In the genomic region with DNA sequence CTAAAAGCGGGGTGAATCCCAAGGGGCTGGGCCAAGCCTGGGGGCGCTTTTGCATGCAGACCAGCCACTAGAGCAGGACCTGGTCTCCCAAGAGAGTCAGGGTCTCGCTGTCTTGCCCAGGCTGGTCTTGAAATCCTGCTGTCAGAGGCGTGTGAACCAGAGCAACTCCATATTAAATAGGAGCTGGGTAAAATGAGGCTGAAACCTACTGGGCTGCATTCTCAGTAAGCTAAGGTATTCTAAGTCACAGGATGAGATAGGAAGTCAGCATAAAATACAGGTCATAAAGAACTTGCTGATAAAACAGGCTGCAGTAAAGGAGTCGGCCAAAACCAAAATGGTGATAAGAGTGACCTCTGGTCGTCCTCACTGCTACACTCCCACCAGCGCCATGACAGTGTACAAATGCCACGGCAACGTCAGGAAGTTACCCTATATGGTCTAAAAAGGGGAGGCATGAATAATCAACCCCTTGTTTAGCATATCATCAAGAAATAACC, we compare ENCODE assay signal across 16 cellular contexts. TPM values are rescaled to one million over a fixed set of nuclear protein-coding genes. Genes with fewer than 3 reads are reported as not detected.
DNase-seq lines count a peak whose midpoint lies in the region; ATAC-seq, FAIRE-seq and TF ChIP-seq lines count a peak whose summit lies in the region.
"Had no signal": no experiment of that assay in that cellular context is flagged by ENCODE, and none has a peak within 500 bp of the region (broad histone marks: within the 10 kb centered on the region; RNA-seq: fewer than 3 reads in every experiment).

No MANE protein-coding gene starts in this region.

- POLR2A ChIA-PET in GM12878 (lab: Charles Lee), result no interaction called here

- no peak overlapping the region for H3K9ac ChIP-seq in GM23248
- H3K9ac ChIP-seq in MM.1S (ENCODE audit: low read length), result no peak overlapping the region
- H3K9ac ChIP-seq in GM12878 (ENCODE audit: control insufficient read depth, insufficient read depth, low read length), result no peak overlapping the region

- no peak for TF ChIP-seq POLR2A in GM12878 (IDR thresholded peaks at IDR 0.05; ENCODE audit: low read depth, low read length)

- no peak overlapping the region for H3K4me3 ChIP-seq in GM23248
- H3K4me3 ChIP-seq in MM.1S (ENCODE audit: low read length), result no peak overlapping the region; the same call in 1 of the 2 replicates
- no peak overlapping the region for H3K4me3 ChIP-seq in GM12878
- H3K4me3 ChIP-seq: SJSA1 had no signal

- RAD21 ChIA-PET in GM12878 (lab: Charles Lee; ENCODE audit: unreplicated experiment), result interaction anchor here (1.0 to 3.0 kb wide), 3 partner anchors 193 to 428 kb away, joined by 3 to 32 read pairs (median 5); no protein-coding TSS in a partner anchor

- TF ChIP-seq EP300 in GM12878 (IDR thresholded peaks at IDR 0.05; ENCODE audit: borderline replicate concordance in 1 of 2, control insufficient read depth in 1 of 2, low read depth in 2 of 2, low read length in 2 of 2), result no peak

- no peak overlapping the region for H3K4me3 Mint-ChIP-seq in nephron progenitor cell
- no peak overlapping the region for H3K4me3 Mint-ChIP-seq in stimulated activated naive CD8-positive, alpha-beta T cell treated with anti-CD3 and anti-CD28 coated beads, Interleukin-15, amount 100 ng/mL, for 72 hours
- H3K4me3 Mint-ChIP-seq: natural killer cell; stimulated activated naive B cell treated with anti-CD40 and anti-IgM and Interleukin-4, amounts not matched to agents 10 μg/mL and 1 μg/mL and 100 μg/mL, for 72 hours had no signal

- peak overlapping the region; percentile 40 for H3K27ac Mint-ChIP-seq in nephron progenitor cell
- no peak overlapping the region for H3K27ac Mint-ChIP-seq in stimulated activated naive CD8-positive, alpha-beta T cell treated with anti-CD3 and anti-CD28 coated beads, Interleukin-15, amount 100 ng/mL, for 72 hours
- H3K27ac Mint-ChIP-seq: natural killer cell; stimulated activated naive B cell treated with anti-CD40 and anti-IgM and Interleukin-4, amounts not matched to agents 10 μg/mL and 1 μg/mL and 100 μg/mL, for 72 hours had no signal

- FAIRE-seq in GM12878 (lab: Jason Lieb, UNC), result no peak

- H3K36me3 ChIP-seq in GM23248 (ENCODE audit: low read depth), result no peaks in the 10 kb centered on the region
- H3K36me3 ChIP-seq in MM.1S (replicated peaks; ENCODE audit: insufficient read depth, low read length), result no peaks in the 10 kb centered on the region
- no peaks in the 10 kb centered on the region for H3K36me3 ChIP-seq in GM12878 (ENCODE audit: control insufficient read depth in 2 of 2, insufficient read depth in 2 of 2, low read length in 1 of 2)
- H3K36me3 ChIP-seq: SJSA1 had no signal

- intact Hi-C loops in GM12878 (cut with micrococcal nuclease; ENCODE audit: unreplicated experiment), result no loop called here

- BruUV-seq in GM12878 (replicated peaks; lab: Mats Ljungman, UMichigan), result no TSS peak

- peaks cover 4% of the 10 kb centered on the region for H3K9me3 Mint-ChIP-seq in nephron progenitor cell
- no peaks in the 10 kb centered on the region for H3K9me3 Mint-ChIP-seq in stimulated activated naive CD8-positive, alpha-beta T cell treated with anti-CD3 and anti-CD28 coated beads, Interleukin-15, amount 100 ng/mL, for 72 hours
- H3K9me3 Mint-ChIP-seq: natural killer cell; stimulated activated naive B cell treated with anti-CD40 and anti-IgM and Interleukin-4, amounts not matched to agents 10 μg/mL and 1 μg/mL and 100 μg/mL, for 72 hours had no signal

- H3K27me3 ChIP-seq in GM23248 (replicated peaks; ENCODE audit: insufficient read depth) (no peaks in the 10 kb centered on the region), MM.1S (replicated peaks; ENCODE audit: insufficient read depth, low read length) (no peaks in the 10 kb centered on the region), GM12878 (replicated peaks in 1 of 2; ENCODE audit: control insufficient read depth in 2 of 2, insufficient read depth in 2 of 2, low read length in 1 of 2) (no peaks in the 10 kb centered on the region)
- H3K27me3 ChIP-seq: SJSA1 had no signal

- H3K36me3 Mint-ChIP-seq in nephron progenitor cell (ENCODE audit: low read depth), result no peaks in the 10 kb centered on the region
- H3K36me3 Mint-ChIP-seq: natural killer cell; stimulated activated naive B cell treated with anti-CD40 and anti-IgM and Interleukin-4, amounts not matched to agents 10 μg/mL and 1 μg/mL and 100 μg/mL, for 72 hours had no signal

- SMC1A ChIA-PET in GM12878 (lab: Charles Lee; ENCODE audit: uncharacterized antibody, unreplicated experiment), result interaction anchor here (1.9 to 2.9 kb wide), 3 partner anchors 41 to 393 kb away, joined by 5 to 23 read pairs (median 17); no protein-coding TSS in a partner anchor

- peaks cover 3% of the 10 kb centered on the region for H3K27me3 Mint-ChIP-seq in nephron progenitor cell (ENCODE audit: low read depth, poor library complexity)
- H3K27me3 Mint-ChIP-seq in stimulated activated naive CD8-positive, alpha-beta T cell treated with anti-CD3 and anti-CD28 coated beads, Interleukin-15, amount 100 ng/mL, for 72 hours, result peaks cover 8% of the 10 kb centered on the region

- in situ Hi-C loops in GM23248 (cut with MboI), result no loop called here
- in situ Hi-C loops in GM12878 (cut with MboI), result loop anchor here (5.0 kb wide), 1 partner anchor 390 kb away; no protein-coding TSS in a partner anchor

- peak overlapping the region; percentile 1; the same call in 1 of the 2 replicates for H2AFZ ChIP-seq in GM23248
- H2AFZ ChIP-seq in MM.1S (ENCODE audit: low read length), result peak overlapping the region; percentile 42
- H2AFZ ChIP-seq in GM12878 (ENCODE audit: control insufficient read depth, low read depth, low read length), result peak overlapping the region; percentile 59; the same call in 1 of the 2 replicates

- H3K4me2 ChIP-seq in GM23248 (ENCODE audit: unreplicated experiment) (peak overlapping the region; percentile 50), MM.1S (ENCODE audit: low read depth, low read length) (peak overlapping the region; percentile 32; the same call in 1 of the 2 replicates), GM12878 (ENCODE audit: control insufficient read depth, insufficient read depth) (no peak overlapping the region; the same call in 1 of the 2 replicates)

- CTCF ChIA-PET in GM12878 (lab: Yijun Ruan, JAX), result interaction anchor here (14.5 kb wide), 1 partner anchor 392 kb away, joined by 520 read pairs; no protein-coding TSS in a partner anchor

- WGBS in GM23248 (ENCODE audit: low coverage in 1 of 2, low lambda C conversion rate in 2 of 2, missing lambda C conversion rate in 2 of 2), 2 experiments, result 43 to 46% methylated on average over 9 of the region's 9 CpGs
- WGBS in GM12878 (ENCODE audit: insufficient coverage, insufficient replicate concordance, low lambda C conversion rate, missing lambda C conversion rate), result 23% methylated on average over 9 of the region's 9 CpGs

- TF ChIP-seq CTCF in MM.1S (IDR thresholded peaks at IDR 0.05; ENCODE audit: low read length) (no peak), GM12878 (IDR thresholded peaks at IDR 0.05 in 2 of 3, conservative IDR thresholded peaks at IDR 0.05 in 1 of 3; ENCODE audit: control insufficient read depth in 2 of 3, extremely low read depth in 1 of 3, insufficient read depth in 1 of 3, low read depth in 3 of 3, low read length in 3 of 3) (no peak), nephron progenitor cell (IDR thresholded peaks at IDR 0.05) (no peak)

- H3K4me1 Mint-ChIP-seq in nephron progenitor cell, result peaks cover 45% of the 10 kb centered on the region
- H3K4me1 Mint-ChIP-seq in stimulated activated naive CD8-positive, alpha-beta T cell treated with anti-CD3 and anti-CD28 coated beads, Interleukin-15, amount 100 ng/mL, for 72 hours, result peaks cover 7% of the 10 kb centered on the region
- H3K4me1 Mint-ChIP-seq: natural killer cell had no signal

- no peaks in the 10 kb centered on the region for H4K20me1 ChIP-seq in GM23248 (ENCODE audit: insufficient read depth)
- no peaks in the 10 kb centered on the region for H4K20me1 ChIP-seq in MM.1S (ENCODE audit: insufficient read depth, low read length)
- no peaks in the 10 kb centered on the region for H4K20me1 ChIP-seq in GM12878 (ENCODE audit: control insufficient read depth, insufficient read depth)

- H3K9me2 ChIP-seq in GM23248 (ENCODE audit: insufficient read depth), result no peaks in the 10 kb centered on the region
- H3K9me2 ChIP-seq in MM.1S (replicated peaks; ENCODE audit: insufficient read depth, low read length), result no peaks in the 10 kb centered on the region

- peaks cover 56% of the 10 kb centered on the region for H3F3A ChIP-seq in GM23248 (ENCODE audit: insufficient read depth)
- H3F3A ChIP-seq in MM.1S (ENCODE audit: insufficient read depth, low read length), result no peaks in the 10 kb centered on the region

- H3K27ac ChIP-seq in GM23248, result peak overlapping the region; percentile 42; the same call in 1 of the 2 replicates
- H3K27ac ChIP-seq in MM.1S (ENCODE audit: low read length), result no peak overlapping the region
- no peak overlapping the region for H3K27ac ChIP-seq in GM12878 (ENCODE audit: control insufficient read depth, insufficient read depth)
- H3K27ac ChIP-seq: SJSA1 had no signal

- DNase-seq in GM23248 (no peak), MM.1S (no peak), GM12878 (ENCODE audit: low read depth, low spot score) (no peak), nephron progenitor cell (no peak), glomerular visceral epithelial cell (ENCODE audit: extremely low spot score) (no peak)
- DNase-seq in stimulated activated naive CD8-positive, alpha-beta T cell treated with anti-CD3 and anti-CD28 coated beads, Interleukin-15, amount 100 ng/mL, for 72 hours, result no peak
- no peak for DNase-seq in stimulated activated CD4-positive, alpha-beta T cell treated with anti-CD3 and anti-CD28 coated beads, Interleukin-4, amount 100 ng/mL, for 1 hour
- DNase-seq: activated naive CD4-positive, alpha-beta T cell treated with anti-CD3 and anti-CD28 coated beads, Interleukin-2, amount 50 U/mL, for 16 hours; kidney glomerular epithelial cell; natural killer cell; NCI-H1930; NCI-H774; retina; stimulated activated naive B cell treated with anti-CD40 and anti-IgM and Interleukin-4, amounts not matched to agents 10 μg/mL and 1 μg/mL and 100 μg/mL, for 72 hours had no signal

- no peaks in the 10 kb centered on the region for H3K79me2 ChIP-seq in GM23248 (ENCODE audit: insufficient read depth)
- H3K79me2 ChIP-seq in MM.1S (ENCODE audit: low read length), result no peaks in the 10 kb centered on the region
- H3K79me2 ChIP-seq in GM12878 (ENCODE audit: control insufficient read depth, insufficient read depth, low read length), result no peaks in the 10 kb centered on the region

- peaks cover 60% of the 10 kb centered on the region for H3K4me1 ChIP-seq in GM23248 (ENCODE audit: insufficient read depth)
- H3K4me1 ChIP-seq in MM.1S (ENCODE audit: low read length), result peaks cover 11% of the 10 kb centered on the region; the same call in 1 of the 2 replicates
- peaks cover 7% of the 10 kb centered on the region; the same call in 1 of the 2 replicates for H3K4me1 ChIP-seq in GM12878 (ENCODE audit: control insufficient read depth, insufficient read depth, low read length)

- no peaks in the 10 kb centered on the region for H3K9me3 ChIP-seq in GM23248 (ENCODE audit: low read depth)
- H3K9me3 ChIP-seq in MM.1S (replicated peaks; ENCODE audit: insufficient read depth, low read length), result no peaks in the 10 kb centered on the region
- no peaks in the 10 kb centered on the region for H3K9me3 ChIP-seq in GM12878 (replicated peaks; ENCODE audit: control insufficient read depth, insufficient read depth, low read length)
- H3K9me3 ChIP-seq: SJSA1 had no signal

- ATAC-seq in GM12878 (peak; percentile 27), GM18520 (IDR thresholded peaks at IDR 0.05; ENCODE audit: unreplicated experiment) (no peak)
- no peak for ATAC-seq in stimulated activated naive CD8-positive, alpha-beta T cell treated with anti-CD3 and anti-CD28 coated beads, Interleukin-15, amount 100 ng/mL, for 72 hours
- ATAC-seq: stimulated activated naive B cell treated with anti-CD40 and anti-IgM and Interleukin-4, amounts not matched to agents 10 μg/mL and 1 μg/mL and 100 μg/mL, for 72 hours had no signal

- TF ChIP-seq RAD21 in GM12878 (IDR thresholded peaks at IDR 0.05; ENCODE audit: insufficient read depth, low read depth, low read length), result no peak

RNA-seq across cellular contexts. Expression of gene DPF3, which starts 13.5 kb away (rescaled TPM):
- 7.9 and 13.4 TPM in 2 replicates for total RNA-seq in GM23248 (2014; rRNA removed; shearing (Covaris generic))
- 6.8 and 7.7 TPM in 2 replicates for polyA plus RNA-seq in GM23248 (2016; fragmentation: Nextera tagmentation; extraction: Ambion mirVana)
- total RNA-seq in GM12878 (2013; cell fraction: nucleolus; rRNA removed), result 7.7 and 11.6 TPM in 2 replicates
- 1.9 and 3.6 TPM in 2 replicates for total RNA-seq in GM12878 (2014; rRNA removed)
- total RNA-seq in GM12878 (2014; rRNA removed; fragmentation: Illumina TruSeq; extraction: Trizol), result 1.5 and 2.5 TPM in 2 replicates
- total RNA-seq in GM12878 (2021), result 2.7 and 3.2 TPM in 2 replicates
- polyA plus RNA-seq in GM12878 (2011; ENCODE audit: low read depth), result 0.29 TPM
- 7.3 and 8.0 TPM in 2 replicates for polyA plus RNA-seq in GM12878 (2011; rRNA removed)
- polyA plus RNA-seq in GM12878 (2011; cell fraction: cytosol; rRNA removed), result 4.3 and 5.3 TPM in 2 replicates
- polyA plus RNA-seq in GM12878 (2011; cell fraction: nucleus; rRNA removed), result 23.5 and 28.7 TPM in 2 replicates
- polyA plus RNA-seq in GM12878 (2012), result 0.59 and 1.2 TPM in 2 replicates
- 2.5 and 3.3 TPM in 2 replicates for polyA plus RNA-seq in GM12878 (2014; fragmentation: Illumina TruSeq; extraction: Trizol)
- under 1 TPM; 0.69 to 0.87 TPM for polyA plus RNA-seq in GM12878 (2014; fragmentation: Nextera tagmentation; extraction: Ambion mirVana)
- 3.2 and 3.8 TPM in 2 replicates for polyA plus RNA-seq in GM12878 (2014; rRNA removed)
- polyA plus RNA-seq in GM12878 (2016; fragmentation: Nextera tagmentation; extraction: Ambion mirVana), result 1 to 10 TPM; 1.7 to 1.8 TPM
- 7.5 and 12.8 TPM in 2 replicates for polyA minus RNA-seq in GM12878 (2011; rRNA and poly(A)+ RNA removed)
- 2.7 and 3.8 TPM in 2 replicates for polyA minus RNA-seq in GM12878 (2011; cell fraction: cytosol; rRNA and poly(A)+ RNA removed)
- polyA minus RNA-seq in GM12878 (2011; cell fraction: nucleus; rRNA and poly(A)+ RNA removed), result 15.7 and 40.2 TPM in 2 replicates

RNA-seq across cellular contexts. Expression of gene DCAF4, which starts 18.9 kb away (rescaled TPM):
- 20.4 and 21.9 TPM in 2 replicates for total RNA-seq in GM23248 (2014; rRNA removed; shearing (Covaris generic))
- polyA plus RNA-seq in GM23248 (2016; fragmentation: Nextera tagmentation; extraction: Ambion mirVana) (17.1 and 17.7 TPM in 2 replicates), GM12878 (2011; rRNA removed) (33.7 and 44.8 TPM in 2 replicates), GM12878 (2014; fragmentation: Illumina TruSeq; extraction: Trizol) (25.5 and 51.1 TPM in 2 replicates), GM12878 (2014; fragmentation: Nextera tagmentation; extraction: Ambion mirVana) (1 to 10 TPM; 2.6 to 3.1 TPM), GM12878 (2014; rRNA removed) (26.2 and 28.3 TPM in 2 replicates), GM12878 (2016; fragmentation: Nextera tagmentation; extraction: Ambion mirVana) (10 to 100 TPM; 18.7 to 18.8 TPM)
- total RNA-seq in GM12878 (2013; cell fraction: nucleolus; rRNA removed), result 94.2 and 107 TPM in 2 replicates
- total RNA-seq in GM12878 (2014; rRNA removed) (20.5 and 22.6 TPM in 2 replicates), GM12878 (2014; rRNA removed; fragmentation: Illumina TruSeq; extraction: Trizol) (20.6 and 21.6 TPM in 2 replicates), GM12878 (2021) (24.9 and 29.4 TPM in 2 replicates)
- 13.8 TPM for polyA plus RNA-seq in GM12878 (2011; ENCODE audit: low read depth)
- 42.0 and 54.1 TPM in 2 replicates for polyA plus RNA-seq in GM12878 (2011; cell fraction: cytosol; rRNA removed)
- polyA plus RNA-seq in GM12878 (2011; cell fraction: nucleus; rRNA removed), result 108 and 118 TPM in 2 replicates
- polyA plus RNA-seq in GM12878 (2012), result 13.2 and 13.5 TPM in 2 replicates
- polyA minus RNA-seq in GM12878 (2011; rRNA and poly(A)+ RNA removed), result 37.8 and 51.0 TPM in 2 replicates
- polyA minus RNA-seq in GM12878 (2011; cell fraction: cytosol; rRNA and poly(A)+ RNA removed), result 5.9 and 12.5 TPM in 2 replicates
- polyA minus RNA-seq in GM12878 (2011; cell fraction: nucleus; rRNA and poly(A)+ RNA removed), result 42.4 and 56.1 TPM in 2 replicates

Comparison
In these comparisons a context has a peak if more than half of its experiments do, and no peak if none do; other contexts are left out.
1. H2AFZ ChIP-seq: peak in every context shown above with its lines; median percentile 59 in GM12878; 42 in MM.1S; 1 in GM23248.